ENCODE assay signal across 1 cellular context in genomic region chr5:158609729-158610128, GRCh38.
TF ChIP-seq lines count a peak whose summit lies in the region.

No MANE protein-coding gene starts in this region.

TF ChIP-seq in SK-N-SH, 30 proteins besides CTCF, POLR2A, EP300 and RAD21 (continued from another document):
- no peak for TF ChIP-seq IRF3 (IDR thresholded peaks at IDR 0.05; ENCODE audit: low read depth, low read length)
- TF ChIP-seq ZBTB33 (IDR thresholded peaks at IDR 0.05; ENCODE audit: borderline replicate concordance, low read depth) = no peak
- TF ChIP-seq FOXM1 (IDR thresholded peaks at IDR 0.05; ENCODE audit: low read depth) = no peak
- no peak for TF ChIP-seq RCOR1 (IDR thresholded peaks at IDR 0.05; ENCODE audit: low read length)
- TF ChIP-seq TCF12 (IDR thresholded peaks at IDR 0.05) = no peak
- TF ChIP-seq PBX3 (IDR thresholded peaks at IDR 0.05) = no peak
- TF ChIP-seq RFX5 (IDR thresholded peaks at IDR 0.05; ENCODE audit: low read length) = no peak
